ENCODE assay signal across 1 cellular context in genomic region chr10:34931216-34931615, GRCh38.
TF ChIP-seq lines count a peak whose summit lies in the region.

No MANE protein-coding gene starts in this region.

TF ChIP-seq in HepG2, 621 proteins besides CTCF, POLR2A, EP300 and RAD21 (continued from another document):
- TF ChIP-seq CEBPB (IDR thresholded peaks at IDR 0.05; ENCODE audit: borderline replicate concordance, low read depth, low read length): peak; percentile 63; the same call in 1 of the 2 replicates
- TF ChIP-seq SALL1 (CRISPR knock-in tag; IDR thresholded peaks at IDR 0.05): peak; percentile 40
- TF ChIP-seq ZNF646 (CRISPR knock-in tag; IDR thresholded peaks at IDR 0.05): 0 out of 2 replicates have a peak, but pooled peaks have one; percentile 33
- TF ChIP-seq CEBPG (CRISPR knock-in tag; IDR thresholded peaks at IDR 0.05): peak; percentile 35; the same call in 1 of the 2 replicates
- no peak for TF ChIP-seq ATF3 (CRISPR knock-in tag; IDR thresholded peaks at IDR 0.05)
- TF ChIP-seq ZNF747 (CRISPR knock-in tag; IDR thresholded peaks at IDR 0.05; ENCODE audit: borderline replicate concordance): no peak
